8 cellular contexts compared by ENCODE assay signal in genomic region chr2:219509780-219510511, GRCh38. TPM values are rescaled to one million over a fixed set of nuclear protein-coding genes. Genes with fewer than 3 reads are reported as not detected.
DNase-seq lines count a peak whose midpoint lies in the region; ATAC-seq, FAIRE-seq and TF ChIP-seq lines count a peak whose summit lies in the region.

No MANE protein-coding gene starts in this region.

- FAIRE-seq in A549 (lab: Jason Lieb, UNC): no peak

- TF ChIP-seq CTCF in A549 (IDR thresholded peaks at IDR 0.05): peak; percentile 65
- peak; percentile 70 for TF ChIP-seq CTCF in GM13976 (IDR thresholded peaks at IDR 0.05; ENCODE audit: borderline replicate concordance, control extremely low read depth, extremely low read depth, insufficient read depth, missing control alignments)
- TF ChIP-seq CTCF in OCI-LY1 (IDR thresholded peaks at IDR 0.05; ENCODE audit: low read length): peak; percentile 67
- TF ChIP-seq CTCF in fibroblast of lung (conservative IDR thresholded peaks at IDR 0.05 in 1 of 2, IDR thresholded peaks at IDR 0.05 in 1 of 2; ENCODE audit: low read depth in 1 of 2, low read length in 2 of 2): peak; percentile 74 to 85
- TF ChIP-seq CTCF in nephron (IDR thresholded peaks at IDR 0.05; ENCODE audit: unreplicated experiment in 3 of 3): peak; percentile 53 to 63 (median 60)

- peaks cover 64% of the 10 kb centered on the region for H3K27me3 Mint-ChIP-seq in activated T-cell treated with anti-CD3 and anti-CD28 coated beads, Interleukin-2, amount 50 U/mL, for 24 hours
- peaks cover 54% of the 10 kb centered on the region for H3K27me3 Mint-ChIP-seq in nephron (ENCODE audit: low read depth)

- in situ Hi-C loops in GM13976 (cut with MboI; ENCODE audit: low sequenced_read_pairs, unreplicated experiment): no loop called here

- CTCF ChIA-PET in A549 (lab: Yijun Ruan, JAX): interaction anchor here (0.6 to 89.4 kb wide), 19 partner anchors 4 to 698 kb away, joined by 3 to 3291 read pairs (median 4); partner anchors contain the start of genes ASIC4, CHPF, DNPEP and GMPPA

- H3K9me3 Mint-ChIP-seq in activated T-cell treated with anti-CD3 and anti-CD28 coated beads, Interleukin-2, amount 50 U/mL, for 24 hours: no peaks in the 10 kb centered on the region
- no peaks in the 10 kb centered on the region for H3K9me3 Mint-ChIP-seq in nephron

- H3K36me3 ChIP-seq in OCI-LY1 (ENCODE audit: insufficient read depth, low read length) (peaks cover 6% of the 10 kb centered on the region; the same call in 1 of the 2 replicates), fibroblast of lung (ENCODE audit: control insufficient read depth, insufficient read depth, low read length) (peaks cover 11% of the 10 kb centered on the region)

- H3K4me2 ChIP-seq in A549 (peak overlapping the region; percentile 82), OCI-LY1 (ENCODE audit: low read length) (no peak overlapping the region), fibroblast of lung (ENCODE audit: extremely low read depth, insufficient read depth, low read length) (peak overlapping the region; percentile 64)

- TF ChIP-seq EP300 in A549 (IDR thresholded peaks at IDR 0.05): no peak

- H3K4me3 ChIP-seq in A549 (peak overlapping the region; percentile 38), OCI-LY1 (ENCODE audit: low read depth, low read length, poor library complexity, severe bottlenecking) (no peak overlapping the region), fibroblast of lung (replicated peaks in 1 of 4; ENCODE audit: control extremely low read depth in 1 of 4, insufficient read depth in 1 of 4, low read depth in 3 of 4, low read length in 4 of 4) (peak overlapping the region in 3 of 4 experiments; percentile 9 to 38 (median 29))

- ATAC-seq in A549: peak; percentile 83 to 93
- peak; percentile 59 for ATAC-seq in HG03175 (IDR thresholded peaks at IDR 0.05; ENCODE audit: unreplicated experiment)

- H3K9me3 ChIP-seq in A549 (no peaks in the 10 kb centered on the region), OCI-LY1 (ENCODE audit: low read length) (no peaks in the 10 kb centered on the region), fibroblast of lung (ENCODE audit: control insufficient read depth, insufficient read depth, low read depth, low read length) (no peaks in the 10 kb centered on the region)

- H3K9me2 ChIP-seq in OCI-LY1 (ENCODE audit: low read depth, low read length): no peaks in the 10 kb centered on the region

- H4K20me1 ChIP-seq in OCI-LY1 (ENCODE audit: insufficient read depth, low read length) (no peaks in the 10 kb centered on the region), fibroblast of lung (ENCODE audit: control insufficient read depth, extremely low read depth, insufficient read depth, low read length) (no peaks in the 10 kb centered on the region)

- no peak overlapping the region for H3K4me3 Mint-ChIP-seq in activated T-cell treated with anti-CD3 and anti-CD28 coated beads, Interleukin-2, amount 50 U/mL, for 24 hours
- H3K4me3 Mint-ChIP-seq in nephron: peak overlapping the region; percentile 72 to 76 (median 74)

- peak in 1 of 2 experiments; percentile 63 for DNase-seq in A549 (ENCODE audit: low read depth in 1 of 2, low spot score in 1 of 2)
- peak; percentile 78 for DNase-seq in GM13976 (ENCODE audit: low spot score)
- DNase-seq in activated T-cell treated with anti-CD3 and anti-CD28 coated beads, Interleukin-2, amount 50 U/mL, for 24 hours: peak; percentile 66
- DNase-seq in fibroblast of lung (ENCODE audit: low read depth in 2 of 2): peak; percentile 49 to 51
- peak; percentile 63 for DNase-seq in ureter (ENCODE audit: low spot score)

- H3F3A ChIP-seq in OCI-LY1 (ENCODE audit: insufficient read depth, low read length): no peaks in the 10 kb centered on the region

- peaks cover 27% of the 10 kb centered on the region for H3K36me3 Mint-ChIP-seq in activated T-cell treated with anti-CD3 and anti-CD28 coated beads, Interleukin-2, amount 50 U/mL, for 24 hours (ENCODE audit: low read depth)
- peaks cover 4% of the 10 kb centered on the region for H3K36me3 Mint-ChIP-seq in nephron (ENCODE audit: low read depth)

- no peak for TF ChIP-seq POLR2A in A549 (IDR thresholded peaks at IDR 0.05; ENCODE audit: low read length)

- 7% methylated on average over 21 of the region's 26 CpGs for WGBS in A549 (ENCODE audit: missing lambda C conversion rate)

- H3K79me2 ChIP-seq in OCI-LY1 (ENCODE audit: insufficient read depth, low read length) (no peaks in the 10 kb centered on the region), fibroblast of lung (ENCODE audit: control insufficient read depth, insufficient read depth, low read length) (no peaks in the 10 kb centered on the region)

- TF ChIP-seq RAD21 in A549 (conservative IDR thresholded peaks at IDR 0.05 in 1 of 2, IDR thresholded peaks at IDR 0.05 in 1 of 2): peak; percentile 33 to 42; a peak in 4 of 5 replicates

- H3K9ac ChIP-seq in OCI-LY1 (ENCODE audit: low read length) (no peak overlapping the region), fibroblast of lung (ENCODE audit: insufficient read depth, low read length) (no peak overlapping the region)

- H3K4me1 Mint-ChIP-seq in activated T-cell treated with anti-CD3 and anti-CD28 coated beads, Interleukin-2, amount 50 U/mL, for 24 hours (ENCODE audit: low read depth): peaks cover 25% of the 10 kb centered on the region
- peaks cover 47% of the 10 kb centered on the region for H3K4me1 Mint-ChIP-seq in nephron

- POLR2A ChIA-PET in A549 (lab: Yijun Ruan, JAX): interaction anchor here (0.5 to 2.5 kb wide), 7 partner anchors 10 to 122 kb away, joined by 3 to 24 read pairs (median 3); partner anchors contain the start of genes DNPEP and GMPPA

- H3K27me3 ChIP-seq in OCI-LY1 (ENCODE audit: insufficient read depth, low read length): peaks cover 6% of the 10 kb centered on the region; the same call in 1 of the 2 replicates
- H3K27me3 ChIP-seq in fibroblast of lung (ENCODE audit: control insufficient read depth, insufficient read depth, low read length): peaks cover 42% of the 10 kb centered on the region

- H2AFZ ChIP-seq in OCI-LY1 (ENCODE audit: low read length): no peak overlapping the region
- no peak overlapping the region for H2AFZ ChIP-seq in fibroblast of lung (ENCODE audit: low read length)

- H3K4me1 ChIP-seq in A549 (peaks cover 12% of the 10 kb centered on the region), OCI-LY1 (ENCODE audit: insufficient read depth, low read length, severe bottlenecking) (no peaks in the 10 kb centered on the region), fibroblast of lung (ENCODE audit: control insufficient read depth, extremely low read depth, insufficient read depth, low read length) (no peaks in the 10 kb centered on the region)

- no peak overlapping the region for H3K27ac Mint-ChIP-seq in activated T-cell treated with anti-CD3 and anti-CD28 coated beads, Interleukin-2, amount 50 U/mL, for 24 hours
- H3K27ac Mint-ChIP-seq in nephron: peak overlapping the region; percentile 85 to 94 (median 89)

- H3K27ac ChIP-seq in A549 (peak overlapping the region in 1 of 2 experiments; percentile 80; a peak in 3 of 6 replicates), OCI-LY1 (ENCODE audit: low read depth, low read length, poor library complexity, severe bottlenecking) (no peak overlapping the region), fibroblast of lung (ENCODE audit: insufficient read depth, low read length) (no peak overlapping the region)

TF ChIP-seq in A549, 52 proteins besides CTCF, POLR2A, EP300 and RAD21 (continues in another document):
- no peak for TF ChIP-seq PHF8 (IDR thresholded peaks at IDR 0.05; ENCODE audit: borderline replicate concordance, low read depth)
- TF ChIP-seq NPAS2 (CRISPR knock-in tag; IDR thresholded peaks at IDR 0.05; ENCODE audit: borderline replicate concordance): no peak

RNA-seq across cellular contexts. Expression of gene ASIC4, which starts 4.3 kb away (rescaled TPM):
- polyA plus RNA-seq in A549 (2011; rRNA removed): 0.04 and 0.13 TPM in 2 replicates
- 0.01 and 0.05 TPM in 2 replicates for polyA plus RNA-seq in A549 (2012; cell fraction: cytosol; rRNA removed)
- polyA plus RNA-seq in A549 (2012; cell fraction: nucleus; rRNA removed): 0.17 and 0.33 TPM in 2 replicates
- polyA plus RNA-seq in A549 (2017; fragmentation: RNase III; extraction: RNeasy Plus Mini Kit Qiagen cat#74134 plus additional on column Dnase treatment): 0.07 to 0.08 TPM in 2 of 3 replicates, not detected in the other
- 0.12 TPM in 1 of 2 replicates, not detected in the other for polyA minus RNA-seq in A549 (2011; rRNA and poly(A)+ RNA removed)
- total RNA-seq in fibroblast of lung: under 0.01 and 0.33 TPM in 2 replicates
- not detected in 2 replicates for polyA plus RNA-seq in fibroblast of lung
- not detected in 2 replicates for polyA plus RNA-seq in fibroblast of lung (2012)
- not detected in 2 replicates for polyA minus RNA-seq in fibroblast of lung (ENCODE audit: low replicate concordance)
- 0.13 TPM for total RNA-seq in ureter

RNA-seq across cellular contexts. Expression of gene GMPPA, which starts 11.3 kb away (rescaled TPM):
- polyA plus RNA-seq in A549 (2011; rRNA removed): 46.2 and 55.3 TPM in 2 replicates
- polyA plus RNA-seq in A549 (2012; cell fraction: cytosol; rRNA removed): 55.6 and 70.3 TPM in 2 replicates
- polyA plus RNA-seq in A549 (2012; cell fraction: nucleus; rRNA removed): 113 and 115 TPM in 2 replicates
- polyA plus RNA-seq in A549 (2017; fragmentation: RNase III; extraction: RNeasy Plus Mini Kit Qiagen cat#74134 plus additional on column Dnase treatment): 31.3 to 38.4 TPM (median 36.2 TPM) in 3 replicates
- polyA minus RNA-seq in A549 (2011; rRNA and poly(A)+ RNA removed): 63.6 and 92.8 TPM in 2 replicates
- 36.5 and 38.3 TPM in 2 replicates for total RNA-seq in fibroblast of lung
- 59.7 and 72.4 TPM in 2 replicates for polyA plus RNA-seq in fibroblast of lung
- 45.6 and 52.3 TPM in 2 replicates for polyA plus RNA-seq in fibroblast of lung (2012)
- polyA minus RNA-seq in fibroblast of lung (ENCODE audit: low replicate concordance): 155 and 160 TPM in 2 replicates
- total RNA-seq in ureter: 31.9 TPM

RNA-seq across cellular contexts. Expression of gene CHPF, which starts 33.7 kb away (rescaled TPM):
- polyA plus RNA-seq in A549 (2011; rRNA removed) (9.0 and 10.2 TPM in 2 replicates), A549 (2017; fragmentation: RNase III; extraction: RNeasy Plus Mini Kit Qiagen cat#74134 plus additional on column Dnase treatment) (11.8 to 15.1 TPM (median 14.8 TPM) in 3 replicates), fibroblast of lung (23.9 and 35.8 TPM in 2 replicates)
- polyA plus RNA-seq in A549 (2012; cell fraction: cytosol; rRNA removed): 13.2 and 20.6 TPM in 2 replicates
- 25.5 and 46.9 TPM in 2 replicates for polyA plus RNA-seq in A549 (2012; cell fraction: nucleus; rRNA removed)
- 4.2 and 6.5 TPM in 2 replicates for polyA minus RNA-seq in A549 (2011; rRNA and poly(A)+ RNA removed)
- total RNA-seq in fibroblast of lung (46.0 and 58.8 TPM in 2 replicates), ureter (49.6 TPM)
- polyA plus RNA-seq in fibroblast of lung (2012): 54.1 and 68.7 TPM in 2 replicates
- 20.2 and 29.3 TPM in 2 replicates for polyA minus RNA-seq in fibroblast of lung (ENCODE audit: low replicate concordance)

RNA-seq across cellular contexts. Expression of gene TMEM198, which starts 33.9 kb away (rescaled TPM):
- 0.31 and 0.33 TPM in 2 replicates for polyA plus RNA-seq in A549 (2011; rRNA removed)
- polyA plus RNA-seq in A549 (2012; cell fraction: cytosol; rRNA removed): 0.40 and 0.45 TPM in 2 replicates
- polyA plus RNA-seq in A549 (2012; cell fraction: nucleus; rRNA removed): 3.2 and 3.3 TPM in 2 replicates
- polyA plus RNA-seq in A549 (2017; fragmentation: RNase III; extraction: RNeasy Plus Mini Kit Qiagen cat#74134 plus additional on column Dnase treatment): 0.26 to 0.42 TPM (median 0.37 TPM) in 3 replicates
- polyA minus RNA-seq in A549 (2011; rRNA and poly(A)+ RNA removed): 0.44 and 0.83 TPM in 2 replicates
- total RNA-seq in fibroblast of lung: 0.77 and 0.99 TPM in 2 replicates
- polyA plus RNA-seq in fibroblast of lung: 0.49 and 0.70 TPM in 2 replicates
- polyA plus RNA-seq in fibroblast of lung (2012): 0.80 and 1.1 TPM in 2 replicates
- 0.63 and 0.85 TPM in 2 replicates for polyA minus RNA-seq in fibroblast of lung (ENCODE audit: low replicate concordance)
- total RNA-seq in ureter: 6.0 TPM
